In the genomic region with DNA sequence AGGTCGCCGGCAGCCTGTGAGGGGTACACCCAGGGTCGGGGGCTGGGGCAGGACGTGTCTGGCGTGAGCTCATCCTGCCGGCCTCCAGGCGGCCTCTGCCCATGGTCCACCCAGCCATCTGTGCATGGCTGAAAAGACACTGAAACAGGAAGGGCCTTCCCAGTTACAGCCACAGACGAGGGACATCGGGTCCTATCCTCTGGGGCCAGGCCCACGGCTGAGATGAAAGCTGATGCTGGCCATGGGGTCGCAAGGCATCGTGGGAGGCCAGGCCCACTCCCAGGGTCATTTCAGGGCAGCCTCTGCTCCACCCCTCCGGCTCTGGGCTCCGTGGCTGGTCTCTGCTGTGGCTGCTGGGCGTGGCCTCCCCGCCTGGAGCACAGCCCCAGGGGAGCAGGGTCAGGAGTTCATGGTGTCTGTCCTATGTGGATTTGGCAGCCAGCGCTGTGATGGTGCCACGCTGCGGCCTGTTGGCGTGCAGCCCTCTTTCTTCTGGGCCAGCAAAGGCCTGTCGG, we compare ENCODE assay signal across 12 cellular contexts. TPM values are rescaled to one million over a fixed set of nuclear protein-coding genes. Genes with fewer than 3 reads are reported as not detected.
DNase-seq lines count a peak whose midpoint lies in the region; ATAC-seq and TF ChIP-seq lines count a peak whose summit lies in the region.
"Had no signal": no experiment of that assay in that cellular context is flagged by ENCODE, and none has a peak within 500 bp of the region (broad histone marks: within the 10 kb centered on the region; RNA-seq: fewer than 3 reads in every experiment).

No MANE protein-coding gene starts in this region.

- TF ChIP-seq EP300 in upper lobe of left lung (IDR thresholded peaks at IDR 0.05): no peak

- no peak overlapping the region for H3K4me3 ChIP-seq in right atrium auricular region
- H3K4me3 ChIP-seq in fibroblast of villous mesenchyme (ENCODE audit: low read depth, low read length): no peak overlapping the region
- no peak overlapping the region for H3K4me3 ChIP-seq in upper lobe of left lung

- DNase-seq in Right ventricle myocardium inferior (ENCODE audit: missing footprints) (peak; percentile 89), right atrium auricular region (ENCODE audit: low spot score) (no peak), fibroblast of villous mesenchyme (ENCODE audit: low read depth) (peak; percentile 36), upper lobe of left lung (peak; percentile 72 to 86), mucosa of gallbladder (ENCODE audit: low spot score) (no peak), dedifferentiated amniotic fluid mesenchymal stem cell (ENCODE audit: extremely low spot score) (no peak)
- DNase-seq: activated T-cell treated with anti-CD3 and anti-CD28 coated beads, Interleukin-2, amount 50 U/mL, for 48 hours; NCI-H146; stimulated activated CD4-positive, alpha-beta T cell treated with anti-CD3 and anti-CD28 coated beads, Interleukin-15, amount 100 ng/mL, for 24 hours; stimulated activated naive CD8-positive, alpha-beta T cell treated with anti-CD3 and anti-CD28 coated beads, Interleukin-15, Interleukin-2, amounts not matched to agents 100 U/mL and 50 U/mL, for 24 hours had no signal

- H3K36me3 ChIP-seq in right atrium auricular region: peaks cover 7% of the 10 kb centered on the region
- H3K36me3 ChIP-seq in upper lobe of left lung: peaks cover 0 to 52% (median 18%) of the 10 kb centered on the region in 4 donors

- no peaks in the 10 kb centered on the region for H3K27me3 ChIP-seq in right atrium auricular region
- no peaks in the 10 kb centered on the region for H3K27me3 ChIP-seq in upper lobe of left lung

- TF ChIP-seq CTCF in right atrium auricular region (IDR thresholded peaks at IDR 0.05): no peak
- no peak for TF ChIP-seq CTCF in fibroblast of villous mesenchyme (IDR thresholded peaks at IDR 0.05; ENCODE audit: insufficient read depth, low read depth, low read length)
- no peak for TF ChIP-seq CTCF in upper lobe of left lung (IDR thresholded peaks at IDR 0.05)

- H3K9me3 ChIP-seq in right atrium auricular region (no peaks in the 10 kb centered on the region), upper lobe of left lung (no peaks in the 10 kb centered on the region)

- intact Hi-C loops in Right ventricle myocardium inferior (cut with DNase I): loop anchor here (5.0 kb wide), 1 partner anchor 35 kb away; the partner anchor contains the start of gene TEDC2

- WGBS in upper lobe of left lung, 2 donors: 69 to 74% methylated on average over 5 to 14 of the region's 21 CpGs

- H3K4me1 ChIP-seq in right atrium auricular region: peaks cover 0 to 42% of the 10 kb centered on the region in 2 donors
- H3K4me1 ChIP-seq in upper lobe of left lung: peaks cover 28 to 68% (median 54%) of the 10 kb centered on the region in 4 donors

- ATAC-seq in Right ventricle myocardium inferior (peak; percentile 71), upper lobe of left lung (ENCODE audit: low FRiP score in 2 of 2) (peak in 1 of 2 donors; percentile 28)
- ATAC-seq: stimulated activated naive CD8-positive, alpha-beta T cell treated with anti-CD3 and anti-CD28 coated beads, Interleukin-15, Interleukin-2, amounts not matched to agents 100 U/mL and 50 U/mL, for 24 hours had no signal

- no peak for TF ChIP-seq POLR2A in upper lobe of left lung (IDR thresholded peaks at IDR 0.05)

- H3K27ac ChIP-seq in right atrium auricular region (peak overlapping the region in 1 of 2 donors; percentile 38), upper lobe of left lung (peak overlapping the region in 2 of 4 donors; percentile 71 to 75)

RNA-seq across cellular contexts. Expression of gene ATP6V0C, which starts 16.6 kb away (rescaled TPM):
- total RNA-seq in Right ventricle myocardium inferior (137 TPM), right atrium auricular region (100 to 1,000 TPM in 1 of 2 donors, 10 to 100 TPM in 1; 63.7 to 107 TPM), fibroblast of villous mesenchyme (20.0 and 23.3 TPM in 2 replicates), upper lobe of left lung (100 to 1,000 TPM in 4 of 6 donors, 10 to 100 TPM in 2; 84.9 to 332 (median 164) TPM), mucosa of gallbladder (246 TPM)

RNA-seq across cellular contexts. Expression of gene TBC1D24, which starts 22.2 kb away (rescaled TPM):
- total RNA-seq in Right ventricle myocardium inferior: 14.8 TPM
- 10 to 100 TPM in 1 of 2 donors, 1 to 10 TPM in 1; 9.6 to 10.5 TPM for total RNA-seq in right atrium auricular region
- 15.5 and 19.4 TPM in 2 replicates for total RNA-seq in fibroblast of villous mesenchyme
- 10 to 100 TPM; 25.9 to 49.6 (median 37.2) TPM for total RNA-seq in upper lobe of left lung
- 20.6 TPM for total RNA-seq in mucosa of gallbladder

RNA-seq across cellular contexts. Expression of gene AMDHD2, which starts 23.0 kb away (rescaled TPM):
- total RNA-seq in Right ventricle myocardium inferior (16.2 TPM), right atrium auricular region (10 to 100 TPM; 10.6 to 12.6 TPM), fibroblast of villous mesenchyme (31.1 and 45.7 TPM in 2 replicates), upper lobe of left lung (100 to 1,000 TPM in 1 of 6 donors, 10 to 100 TPM in 5; 33.0 to 126 (median 68.4) TPM), mucosa of gallbladder (60.9 TPM)

RNA-seq across cellular contexts. Expression of gene NTN3, which starts 26.1 kb away (rescaled TPM):
- total RNA-seq in Right ventricle myocardium inferior (0.19 TPM), right atrium auricular region (under 1 TPM; 0.22 to 0.51 TPM), fibroblast of villous mesenchyme (0.43 and 0.64 TPM in 2 replicates), upper lobe of left lung (not detected), mucosa of gallbladder (0.46 TPM)

RNA-seq across cellular contexts. Expression of gene CEMP1, which starts 34.0 kb away (rescaled TPM):
- total RNA-seq in Right ventricle myocardium inferior: not detected
- 1 to 10 TPM in 1 of 2 donors, not detected in 1; 1.5 TPM for total RNA-seq in right atrium auricular region
- total RNA-seq in fibroblast of villous mesenchyme: not detected in 2 replicates
- total RNA-seq in upper lobe of left lung: 10 to 100 TPM in 2 of 6 donors, 1 to 10 TPM in 3, under 1 TPM in 1; 0.91 to 17.0 (median 5.4) TPM
- total RNA-seq in mucosa of gallbladder: 1.8 TPM
- total RNA-seq: cerebellum, glomerular endothelial cell had no signal

Comparison
In these comparisons a context has a peak if more than half of its experiments do, and no peak if none do; other contexts are left out.
1. DNase-seq: peak in Right ventricle myocardium inferior (single experiment), fibroblast of villous mesenchyme (single experiment) and upper lobe of left lung (2 of 2); none in right atrium auricular region (single experiment), mucosa of gallbladder (single experiment) and dedifferentiated amniotic fluid mesenchymal stem cell (single experiment).